In the genomic region with DNA sequence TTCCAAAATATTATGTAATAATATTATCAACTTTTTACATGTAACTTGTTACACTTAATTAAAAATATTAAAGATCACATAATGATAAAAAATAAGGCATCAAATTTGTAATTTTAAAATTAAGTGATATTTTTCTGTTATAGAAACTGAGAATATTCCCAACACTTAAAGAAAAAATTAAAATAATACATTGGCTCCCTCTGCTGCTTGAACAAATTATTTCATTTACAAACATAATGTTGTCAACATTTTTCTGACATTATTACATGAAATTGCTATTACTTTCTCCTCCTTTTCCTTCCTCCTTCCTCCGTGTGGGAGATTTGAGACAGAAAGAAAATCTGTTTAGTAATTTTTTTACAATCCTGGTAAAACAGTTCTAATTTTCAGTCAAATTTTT, we compare ENCODE assay signal across 8 cellular contexts. TPM values are rescaled to one million over a fixed set of nuclear protein-coding genes. Genes with fewer than 3 reads are reported as not detected.
DNase-seq lines count a peak whose midpoint lies in the region; ATAC-seq and TF ChIP-seq lines count a peak whose summit lies in the region.

No MANE protein-coding gene starts in this region.

- no peak overlapping the region for H3K4me3 ChIP-seq in HCT116 (replicated peaks in 1 of 2; ENCODE audit: low read depth in 1 of 2, low read length in 2 of 2)
- H3K4me3 ChIP-seq in epithelial cell of esophagus (ENCODE audit: low read length) = no peak overlapping the region

- CTCF ChIA-PET in HCT116 (lab: Charles Lee) = interaction anchor here (3.2 kb wide), 1 partner anchor 60 kb away, joined by 11 read pairs; no protein-coding TSS in a partner anchor

- no peaks in the 10 kb centered on the region for H3K9me2 ChIP-seq in HCT116 (ENCODE audit: insufficient read depth)

- POLR2A ChIA-PET in HCT116 (lab: Charles Lee) = no interaction called here

- H3K36me3 ChIP-seq in HCT116 (ENCODE audit: control insufficient read depth in 1 of 2, insufficient read depth in 2 of 2, low read length in 2 of 2) = no peaks in the 10 kb centered on the region

- no peak overlapping the region for H3K4me2 ChIP-seq in HCT116 (ENCODE audit: low read length)

- no peaks in the 10 kb centered on the region for H3K4me1 ChIP-seq in HCT116 (ENCODE audit: control insufficient read depth in 1 of 2, insufficient read depth in 2 of 2, low read length in 2 of 2)

- no peaks in the 10 kb centered on the region for H3K27me3 ChIP-seq in HCT116 (ENCODE audit: insufficient read depth, low read length)

- H4K20me1 ChIP-seq in HCT116 (ENCODE audit: insufficient read depth) = no peaks in the 10 kb centered on the region

- RAD21 ChIA-PET in HCT116 (lab: Charles Lee; ENCODE audit: low non-redundant PET in 1 of 2, low total read pairs in 2 of 2, uncharacterized antibody in 2 of 2, unreplicated experiment in 2 of 2) = no interaction called here

- BruUV-seq in HCT116 (replicated peaks; lab: Mats Ljungman, UMichigan) = no TSS peak

- intact Hi-C loops in HCT116 (cut with micrococcal nuclease) = loop anchor here (1.0 to 5.0 kb wide), 2 partner anchors 807 to 1766 kb away; no protein-coding TSS in a partner anchor

- H2AFZ ChIP-seq in HCT116 (ENCODE audit: low read depth, low read length, poor library complexity, severe bottlenecking) = no peak overlapping the region

- no peak for ATAC-seq in HCT116
- ATAC-seq in HG02610 (IDR thresholded peaks at IDR 0.05; ENCODE audit: unreplicated experiment) = no peak
- no peak for ATAC-seq in GM21723 (IDR thresholded peaks at IDR 0.05; ENCODE audit: unreplicated experiment)
- ATAC-seq in HG03432 (IDR thresholded peaks at IDR 0.05; ENCODE audit: unreplicated experiment) = no peak

- 0 out of 2 replicates have a peak, but pooled peaks have one; percentile 15 for TF ChIP-seq RAD21 in HCT116 (IDR thresholded peaks at IDR 0.05; ENCODE audit: low read depth)

- no peak overlapping the region for H3K27ac ChIP-seq in HCT116 (ENCODE audit: low read depth, low read length)

- peak in 2 of 3 experiments; percentile 17 to 33; a peak in 3 of 6 replicates for TF ChIP-seq CTCF in HCT116 (IDR thresholded peaks at IDR 0.05 in 2 of 3, conservative IDR thresholded peaks at IDR 0.05 in 1 of 3; ENCODE audit: borderline replicate concordance in 1 of 3, insufficient read depth in 1 of 3, low read depth in 2 of 3, low read length in 2 of 3)
- no peak for TF ChIP-seq CTCF in epithelial cell of esophagus (IDR thresholded peaks at IDR 0.05; ENCODE audit: insufficient read depth, low read depth, low read length, missing control alignments)

- H3K9me3 ChIP-seq in HCT116 (ENCODE audit: control insufficient read depth in 1 of 2, insufficient read depth in 1 of 2, low read depth in 1 of 2, low read length in 2 of 2) = no peaks in the 10 kb centered on the region

- no peaks in the 10 kb centered on the region for H3K79me2 ChIP-seq in HCT116 (ENCODE audit: insufficient read depth, low read length)

- DNase-seq in HCT116 (ENCODE audit: low read depth, low spot score) (no peak), NCI-H82 (lab: John Stamatoyannopoulos, UW) (peak; percentile 39), epithelial cell of esophagus (ENCODE audit: low read depth) (peak; percentile 34), pons (ENCODE audit: low spot score) (peak; percentile 45), SW480 (ENCODE audit: low spot score) (no peak)

- H3K9ac ChIP-seq in HCT116 (ENCODE audit: low read length) = no peak overlapping the region

- TF ChIP-seq POLR2A in HCT116 (IDR thresholded peaks at IDR 0.05; ENCODE audit: borderline replicate concordance, extremely low read depth, insufficient read depth, insufficient read length) = no peak

TF ChIP-seq in HCT116, 20 proteins besides CTCF, POLR2A, EP300 and RAD21:
- no peak for TF ChIP-seq CBX3 (IDR thresholded peaks at IDR 0.05; ENCODE audit: low read depth)
- no peak for TF ChIP-seq SP1 (IDR thresholded peaks at IDR 0.05; ENCODE audit: low read depth)
- TF ChIP-seq CEBPB (IDR thresholded peaks at IDR 0.05; ENCODE audit: low read depth) = no peak
- TF ChIP-seq EZH2phosphoT487 (IDR thresholded peaks at IDR 0.05; ENCODE audit: borderline replicate concordance) = no peak
- TF ChIP-seq, protein P1, sequence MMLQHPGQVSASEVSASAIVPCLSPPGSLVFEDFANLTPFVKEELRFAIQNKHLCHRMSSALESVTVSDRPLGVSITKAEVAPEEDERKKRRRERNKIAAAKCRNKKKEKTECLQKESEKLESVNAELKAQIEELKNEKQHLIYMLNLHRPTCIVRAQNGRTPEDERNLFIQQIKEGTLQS (IDR thresholded peaks at IDR 0.05) = no peak
- no peak for TF ChIP-seq ELF1 (IDR thresholded peaks at IDR 0.05; ENCODE audit: borderline replicate concordance, low read depth)
- no peak for TF ChIP-seq EGR1 (IDR thresholded peaks at IDR 0.05; ENCODE audit: low read depth)
- TF ChIP-seq ZFX (IDR thresholded peaks at IDR 0.05) = no peak
- TF ChIP-seq, protein P2, sequence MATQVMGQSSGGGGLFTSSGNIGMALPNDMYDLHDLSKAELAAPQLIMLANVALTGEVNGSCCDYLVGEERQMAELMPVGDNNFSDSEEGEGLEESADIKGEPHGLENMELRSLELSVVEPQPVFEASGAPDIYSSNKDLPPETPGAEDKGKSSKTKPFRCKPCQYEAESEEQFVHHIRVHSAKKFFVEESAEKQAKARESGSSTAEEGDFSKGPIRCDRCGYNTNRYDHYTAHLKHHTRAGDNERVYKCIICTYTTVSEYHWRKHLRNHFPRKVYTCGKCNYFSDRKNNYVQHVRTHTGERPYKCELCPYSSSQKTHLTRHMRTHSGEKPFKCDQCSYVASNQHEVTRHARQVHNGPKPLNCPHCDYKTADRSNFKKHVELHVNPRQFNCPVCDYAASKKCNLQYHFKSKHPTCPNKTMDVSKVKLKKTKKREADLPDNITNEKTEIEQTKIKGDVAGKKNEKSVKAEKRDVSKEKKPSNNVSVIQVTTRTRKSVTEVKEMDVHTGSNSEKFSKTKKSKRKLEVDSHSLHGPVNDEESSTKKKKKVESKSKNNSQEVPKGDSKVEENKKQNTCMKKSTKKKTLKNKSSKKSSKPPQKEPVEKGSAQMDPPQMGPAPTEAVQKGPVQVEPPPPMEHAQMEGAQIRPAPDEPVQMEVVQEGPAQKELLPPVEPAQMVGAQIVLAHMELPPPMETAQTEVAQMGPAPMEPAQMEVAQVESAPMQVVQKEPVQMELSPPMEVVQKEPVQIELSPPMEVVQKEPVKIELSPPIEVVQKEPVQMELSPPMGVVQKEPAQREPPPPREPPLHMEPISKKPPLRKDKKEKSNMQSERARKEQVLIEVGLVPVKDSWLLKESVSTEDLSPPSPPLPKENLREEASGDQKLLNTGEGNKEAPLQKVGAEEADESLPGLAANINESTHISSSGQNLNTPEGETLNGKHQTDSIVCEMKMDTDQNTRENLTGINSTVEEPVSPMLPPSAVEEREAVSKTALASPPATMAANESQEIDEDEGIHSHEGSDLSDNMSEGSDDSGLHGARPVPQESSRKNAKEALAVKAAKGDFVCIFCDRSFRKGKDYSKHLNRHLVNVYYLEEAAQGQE (IDR thresholded peaks at IDR 0.05; ENCODE audit: low read depth) = no peak
- TF ChIP-seq SRF (IDR thresholded peaks at IDR 0.05; ENCODE audit: low read depth) = no peak
- no peak for TF ChIP-seq POLR2AphosphoS5 (IDR thresholded peaks at IDR 0.05; ENCODE audit: low read depth, low read length)
- TF ChIP-seq YY1 (IDR thresholded peaks at IDR 0.05; ENCODE audit: extremely low read depth, insufficient replicate concordance, low read depth, low read length) = no peak
- TF ChIP-seq, protein P3, sequence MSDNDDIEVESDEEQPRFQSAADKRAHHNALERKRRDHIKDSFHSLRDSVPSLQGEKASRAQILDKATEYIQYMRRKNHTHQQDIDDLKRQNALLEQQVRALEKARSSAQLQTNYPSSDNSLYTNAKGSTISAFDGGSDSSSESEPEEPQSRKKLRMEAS (IDR thresholded peaks at IDR 0.05) = no peak
- no peak for TF ChIP-seq TCF7L2 (IDR thresholded peaks at IDR 0.05; ENCODE audit: borderline replicate concordance, extremely low read depth, insufficient read depth, insufficient read length)
- no peak for TF ChIP-seq JUND (IDR thresholded peaks at IDR 0.05)
- TF ChIP-seq, protein P4, sequence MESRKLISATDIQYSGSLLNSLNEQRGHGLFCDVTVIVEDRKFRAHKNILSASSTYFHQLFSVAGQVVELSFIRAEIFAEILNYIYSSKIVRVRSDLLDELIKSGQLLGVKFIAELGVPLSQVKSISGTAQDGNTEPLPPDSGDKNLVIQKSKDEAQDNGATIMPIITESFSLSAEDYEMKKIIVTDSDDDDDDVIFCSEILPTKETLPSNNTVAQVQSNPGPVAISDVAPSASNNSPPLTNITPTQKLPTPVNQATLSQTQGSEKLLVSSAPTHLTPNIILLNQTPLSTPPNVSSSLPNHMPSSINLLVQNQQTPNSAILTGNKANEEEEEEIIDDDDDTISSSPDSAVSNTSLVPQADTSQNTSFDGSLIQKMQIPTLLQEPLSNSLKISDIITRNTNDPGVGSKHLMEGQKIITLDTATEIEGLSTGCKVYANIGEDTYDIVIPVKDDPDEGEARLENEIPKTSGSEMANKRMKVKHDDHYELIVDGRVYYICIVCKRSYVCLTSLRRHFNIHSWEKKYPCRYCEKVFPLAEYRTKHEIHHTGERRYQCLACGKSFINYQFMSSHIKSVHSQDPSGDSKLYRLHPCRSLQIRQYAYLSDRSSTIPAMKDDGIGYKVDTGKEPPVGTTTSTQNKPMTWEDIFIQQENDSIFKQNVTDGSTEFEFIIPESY (IDR thresholded peaks at IDR 0.05; ENCODE audit: extremely low read depth, insufficient replicate concordance, low read length) = no peak
- no peak for TF ChIP-seq ZNF274 (IDR thresholded peaks at IDR 0.05; ENCODE audit: low read depth, low read length)
- TF ChIP-seq EZH2 (IDR thresholded peaks at IDR 0.05) = no peak
- no peak for TF ChIP-seq SIN3A (IDR thresholded peaks at IDR 0.05; ENCODE audit: low read depth)
- no peak for TF ChIP-seq FOSL1 (IDR thresholded peaks at IDR 0.05; ENCODE audit: low read depth)

RNA-seq across cellular contexts. Expression of a gene that starts 42.3 kb away (rescaled TPM):
- total RNA-seq in HCT116 (2021; ENCODE audit: unreplicated experiment) = not detected
- not detected in 2 replicates for polyA plus RNA-seq in HCT116 (2012)

Comparison
In these comparisons a context has a peak if more than half of its experiments do, and no peak if none do; other contexts are left out.
1. DNase-seq: peak in NCI-H82 (single experiment), epithelial cell of esophagus (single experiment) and pons (single experiment); none in HCT116 (single experiment) and SW480 (single experiment).